Comparison of ENCODE assay signal across 1 cellular context in the genomic region with DNA sequence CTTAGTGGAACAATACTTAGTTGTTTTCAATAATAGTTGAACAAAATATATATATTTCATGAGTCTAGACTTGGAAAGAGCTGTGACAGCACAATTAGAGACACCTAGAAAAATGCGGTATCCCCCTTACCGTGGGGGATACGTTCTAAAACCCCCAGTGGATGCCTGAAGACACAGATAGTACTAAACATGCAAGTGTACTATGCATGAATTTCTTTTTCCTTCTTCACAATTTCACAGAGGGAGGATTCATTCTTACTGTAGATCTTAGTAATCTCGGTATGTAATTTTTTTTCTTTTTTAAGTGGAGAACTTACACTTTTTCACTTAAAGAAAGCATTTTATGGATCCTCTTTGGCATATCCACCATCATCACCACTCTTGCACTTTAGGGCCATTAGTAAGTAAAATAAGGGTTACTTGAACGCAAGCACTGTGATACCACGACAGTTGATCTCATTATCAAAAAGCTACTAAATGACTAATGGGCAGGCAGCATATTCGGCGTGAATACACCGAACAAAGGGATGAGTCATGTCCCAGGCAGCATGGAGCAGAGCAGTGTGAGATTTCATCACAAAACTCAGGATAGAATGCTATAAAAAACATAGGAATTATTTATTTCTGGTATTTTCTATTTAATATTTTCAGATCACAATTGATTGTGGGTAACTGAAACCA.
TF ChIP-seq lines count a peak whose summit lies in the region.

No MANE protein-coding gene starts in this region.

TF ChIP-seq in WTC11, 78 proteins besides CTCF, POLR2A, EP300 and RAD21 (continued from another document):
- TF ChIP-seq ARID4B (CRISPR knock-in tag; IDR thresholded peaks at IDR 0.05; ENCODE audit: borderline replicate concordance) = no peak
- TF ChIP-seq, protein P1, sequence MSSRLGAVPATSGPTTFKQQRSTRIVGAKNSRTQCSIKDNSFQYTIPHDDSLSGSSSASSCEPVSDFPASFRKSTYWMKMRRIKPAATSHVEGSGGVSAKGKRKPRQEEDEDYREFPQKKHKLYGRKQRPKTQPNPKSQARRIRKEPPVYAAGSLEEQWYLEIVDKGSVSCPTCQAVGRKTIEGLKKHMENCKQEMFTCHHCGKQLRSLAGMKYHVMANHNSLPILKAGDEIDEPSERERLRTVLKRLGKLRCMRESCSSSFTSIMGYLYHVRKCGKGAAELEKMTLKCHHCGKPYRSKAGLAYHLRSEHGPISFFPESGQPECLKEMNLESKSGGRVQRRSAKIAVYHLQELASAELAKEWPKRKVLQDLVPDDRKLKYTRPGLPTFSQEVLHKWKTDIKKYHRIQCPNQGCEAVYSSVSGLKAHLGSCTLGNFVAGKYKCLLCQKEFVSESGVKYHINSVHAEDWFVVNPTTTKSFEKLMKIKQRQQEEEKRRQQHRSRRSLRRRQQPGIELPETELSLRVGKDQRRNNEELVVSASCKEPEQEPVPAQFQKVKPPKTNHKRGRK (CRISPR knock-in tag; IDR thresholded peaks at IDR 0.05; ENCODE audit: borderline replicate concordance) = no peak
- no peak for TF ChIP-seq ATF1 (CRISPR knock-in tag; IDR thresholded peaks at IDR 0.05)
- no peak for TF ChIP-seq SMAD3 (CRISPR knock-in tag; IDR thresholded peaks at IDR 0.05; ENCODE audit: borderline replicate concordance)
- TF ChIP-seq PREB (CRISPR knock-in tag; IDR thresholded peaks at IDR 0.05; ENCODE audit: borderline replicate concordance) = no peak
